ENCODE assay signal across 8 cellular contexts in genomic region chr17:46590157-46591146, GRCh38. TPM values are rescaled to one million over a fixed set of nuclear protein-coding genes. Genes with fewer than 3 reads are reported as not detected.
DNase-seq lines count a peak whose midpoint lies in the region; ATAC-seq and TF ChIP-seq lines count a peak whose summit lies in the region.
"Not testable (repeated sequence)": the region's sequence is repeated elsewhere in the genome, so short reads cannot be mapped to it uniquely, and the experiment has no call there.

Gene NSF, plus strand, starts transcription at chr17:46590669. Its CDS starts 107 bp downstream, at chr17:46590776.

- not testable (repeated sequence) for H3K9me3 ChIP-seq in SJSA1 (replicated peaks); neural progenitor cell (ENCODE audit: low read depth); upper lobe of left lung

- H3K79me2 ChIP-seq in neural progenitor cell (ENCODE audit: low read depth) = not testable (repeated sequence)

- H3K36me3 Mint-ChIP-seq in brain, neural progenitor cell: not testable (repeated sequence)

- H3K4me3 ChIP-seq in SJSA1, neural progenitor cell, upper lobe of left lung: not testable (repeated sequence)

- not testable (repeated sequence) for H3K4me2 ChIP-seq in neural progenitor cell

- not testable (repeated sequence) for H4K20me1 ChIP-seq in neural progenitor cell (ENCODE audit: low read depth)

- not testable (repeated sequence) for H3K4me1 Mint-ChIP-seq in brain, neural progenitor cell

- not testable (repeated sequence) for H3K4me3 Mint-ChIP-seq in brain, neural progenitor cell

- no CpG with 5 or more reads among the region's 95 CpGs for WGBS in upper lobe of left lung, 2 donors

- H2AFZ ChIP-seq in neural progenitor cell (replicated peaks) = not testable (repeated sequence)

- ATAC-seq in GM18519 (IDR thresholded peaks at IDR 0.05; ENCODE audit: low FRiP score, unreplicated experiment) (peak; percentile 57), GM21737 (IDR thresholded peaks at IDR 0.05; ENCODE audit: unreplicated experiment) (peak; percentile 74), HG03108 (IDR thresholded peaks at IDR 0.05; ENCODE audit: unreplicated experiment) (peak; percentile 66), left cardiac atrium (peak; percentile 98 to 100), upper lobe of left lung (ENCODE audit: low FRiP score in 2 of 2) (peak; percentile 94 to 98)

- TF ChIP-seq EP300 in upper lobe of left lung (IDR thresholded peaks at IDR 0.05) = not testable (repeated sequence)

- not testable (repeated sequence) for H3K27ac Mint-ChIP-seq in brain, neural progenitor cell

- not testable (repeated sequence) for H3K27ac ChIP-seq in SJSA1, neural progenitor cell, upper lobe of left lung

- not testable (repeated sequence) for H3K9me3 Mint-ChIP-seq in brain, neural progenitor cell

- H3K9ac ChIP-seq in neural progenitor cell = not testable (repeated sequence)

- DNase-seq in SJSA1 (ENCODE audit: low read depth in 1 of 2, low spot score in 2 of 2); left cardiac atrium; neural progenitor cell (ENCODE audit: low spot score); upper lobe of left lung: not testable (repeated sequence)

- not testable (repeated sequence) for TF ChIP-seq CTCF in brain (conservative IDR thresholded peaks at IDR 0.05); neural progenitor cell (IDR thresholded peaks at IDR 0.05); upper lobe of left lung (IDR thresholded peaks at IDR 0.05)

- not testable (repeated sequence) for H3F3A ChIP-seq in neural progenitor cell (ENCODE audit: low read depth)

- TF ChIP-seq POLR2A in upper lobe of left lung (IDR thresholded peaks at IDR 0.05) = not testable (repeated sequence)

- not testable (repeated sequence) for H3K27me3 Mint-ChIP-seq in brain; neural progenitor cell (ENCODE audit: insufficient read depth, low read depth)

- H3K36me3 ChIP-seq in SJSA1, neural progenitor cell, upper lobe of left lung: not testable (repeated sequence)

- not testable (repeated sequence) for H3K4me1 ChIP-seq in SJSA1 (replicated peaks); neural progenitor cell; upper lobe of left lung

- intact Hi-C loops in left cardiac atrium (cut with DNase I) = not testable (repeated sequence)

- H3K27me3 ChIP-seq in SJSA1 (replicated peaks); neural progenitor cell; upper lobe of left lung: not testable (repeated sequence)

RNA-seq across cellular contexts. Expression of gene NSF, which starts in this region (rescaled TPM):
- 52.8 and 71.2 TPM in 2 replicates for total RNA-seq in SJSA1 (2014; rRNA removed; shearing (Covaris generic))
- polyA plus RNA-seq in brain (ENCODE audit: insufficient read depth, low read depth, low replicate concordance) = 61.8 TPM
- total RNA-seq in left cardiac atrium = 10 to 100 TPM; 28.8 to 35.8 TPM
- 31.9 and 43.0 TPM in 2 replicates for total RNA-seq in neural progenitor cell (ENCODE audit: low replicate concordance)
- 10 to 100 TPM; 11.2 to 40.5 (median 25.7) TPM for total RNA-seq in upper lobe of left lung
